In genomic region chr10:3812141-3812540, GRCh38 we compare ENCODE assay signal across 11 cellular contexts. TPM values are rescaled to one million over a fixed set of nuclear protein-coding genes. Genes with fewer than 3 reads are reported as not detected.
DNase-seq lines count a peak whose midpoint lies in the region; ATAC-seq, FAIRE-seq and TF ChIP-seq lines count a peak whose summit lies in the region.
"Had no signal": no experiment of that assay in that cellular context is flagged by ENCODE, and none has a peak within 500 bp of the region (broad histone marks: within the 10 kb centered on the region; RNA-seq: fewer than 3 reads in every experiment).

No MANE protein-coding gene starts in this region.

- SMC1A ChIA-PET in GM12878 (lab: Charles Lee; ENCODE audit: uncharacterized antibody, unreplicated experiment), result interaction anchor here (0.6 to 16.8 kb wide), 17 partner anchors 18 to 234 kb away, joined by 3 to 280 read pairs (median 5); partner anchors contain the start of gene KLF6

- peaks cover 2% of the 10 kb centered on the region for H3K36me3 Mint-ChIP-seq in T-helper 2 cell treated with Interferon-gamma antibody and Interleukin-4, amounts not matched to agents 5 μg/mL and 100 μg/mL, for 36 hours (ENCODE audit: low read depth)
- H3K36me3 Mint-ChIP-seq: T-cell had no signal

- H3K4me1 ChIP-seq in GM12878 (ENCODE audit: control insufficient read depth, insufficient read depth, low read length) (peaks cover 34% of the 10 kb centered on the region), right lobe of liver (peaks cover 0 to 37% (median 16%) of the 10 kb centered on the region in 4 donors), thoracic aorta (ENCODE audit: control insufficient read depth in 1 of 2, low read depth in 2 of 2) (peaks cover 35 to 55% of the 10 kb centered on the region in 2 donors)

- CTCF ChIA-PET in GM12878 (lab: Yijun Ruan, JAX), result interaction anchor here (0.8 to 2.8 kb wide), 8 partner anchors 12 to 63 kb away, joined by 3 to 18 read pairs (median 6); partner anchors contain the start of gene KLF6

- 85% methylated on average over 7 of the region's 7 CpGs for WGBS in GM12878 (ENCODE audit: insufficient coverage, insufficient replicate concordance, low lambda C conversion rate, missing lambda C conversion rate)
- WGBS in right lobe of liver (ENCODE audit: insufficient coverage, low coverage, low lambda C conversion rate, missing lambda C conversion rate), result 93% methylated on average over 7 of the region's 7 CpGs

- no TSS peak for BruUV-seq in GM12878 (replicated peaks; lab: Mats Ljungman, UMichigan)

- H3K4me2 ChIP-seq in GM12878 (ENCODE audit: control insufficient read depth, insufficient read depth), result peak overlapping the region; percentile 53; the same call in 1 of the 2 replicates

- no peak for FAIRE-seq in GM12878 (lab: Jason Lieb, UNC)
- FAIRE-seq: A204.1 had no signal

- in situ Hi-C loops in GM12878 (cut with MboI), result no loop called here

- H3K27ac Mint-ChIP-seq in T-helper 2 cell treated with Interferon-gamma antibody and Interleukin-4, amounts not matched to agents 5 μg/mL and 100 μg/mL, for 36 hours, result peak overlapping the region; percentile 98

- peak overlapping the region; percentile 82 for H3K27ac ChIP-seq in GM12878 (ENCODE audit: control insufficient read depth, insufficient read depth)
- peak overlapping the region; percentile 84 to 100 (median 94) for H3K27ac ChIP-seq in right lobe of liver
- peak overlapping the region; percentile 89 for H3K27ac ChIP-seq in thoracic aorta

- ATAC-seq in GM12878 (no peak), right lobe of liver (no peak), thoracic aorta (ENCODE audit: insufficient number of reproducible peaks, low FRiP score, low read depth) (no peak)

- no peaks in the 10 kb centered on the region for H4K20me1 ChIP-seq in GM12878 (ENCODE audit: control insufficient read depth, insufficient read depth)

- H3K9me3 ChIP-seq in GM12878 (replicated peaks; ENCODE audit: control insufficient read depth, insufficient read depth, low read length), result no peaks in the 10 kb centered on the region; the same call in 2 of the 3 replicates
- no peaks in the 10 kb centered on the region for H3K9me3 ChIP-seq in right lobe of liver
- H3K9me3 ChIP-seq in thoracic aorta, result no peaks in the 10 kb centered on the region

- peak overlapping the region; percentile 71 for H3K4me3 Mint-ChIP-seq in T-helper 2 cell treated with Interferon-gamma antibody and Interleukin-4, amounts not matched to agents 5 μg/mL and 100 μg/mL, for 36 hours

- no peak for DNase-seq in T-helper 2 cell treated with Interferon-gamma antibody and Interleukin-4, amounts not matched to agents 5 μg/mL and 100 μg/mL, for 36 hours (ENCODE audit: low spot score)
- no peak for DNase-seq in T-helper 2 cell
- no peak for DNase-seq in GM12878 (ENCODE audit: low read depth, low spot score)
- DNase-seq in right lobe of liver, result no peak
- no peak for DNase-seq in thoracic aorta (ENCODE audit: low spot score)
- no peak for DNase-seq in NCI-H1694 treated with DMSO at 0.1 percent for 48 hours (lab: John Stamatoyannopoulos, UW)
- DNase-seq in foreskin fibroblast, result no peak
- no peak for DNase-seq in SKM-1 (lab: John Stamatoyannopoulos, UW; ENCODE audit: unreplicated experiment)
- DNase-seq: NCI-H226 had no signal

- RAD21 ChIA-PET in GM12878 (lab: Charles Lee; ENCODE audit: unreplicated experiment), result interaction anchor here (1.1 to 6.4 kb wide), 8 partner anchors 18 to 68 kb away, joined by 4 to 83 read pairs (median 45); partner anchors contain the start of gene KLF6

- H3K27me3 Mint-ChIP-seq in T-helper 2 cell treated with Interferon-gamma antibody and Interleukin-4, amounts not matched to agents 5 μg/mL and 100 μg/mL, for 36 hours (ENCODE audit: low read depth), result no peaks in the 10 kb centered on the region
- H3K27me3 Mint-ChIP-seq: T-cell had no signal

- POLR2A ChIA-PET in GM12878 (lab: Charles Lee), result interaction anchor here (1.1 to 4.6 kb wide), 8 partner anchors 17 to 54 kb away, joined by 3 to 54 read pairs (median 16); partner anchors contain the start of gene KLF6

- H3K4me3 ChIP-seq in GM12878 (no peak overlapping the region), right lobe of liver (no peak overlapping the region), thoracic aorta (no peak overlapping the region), foreskin fibroblast (ENCODE audit: low read depth in 1 of 2, low read length in 2 of 2) (no peak overlapping the region)

- TF ChIP-seq CTCF in GM12878 (IDR thresholded peaks at IDR 0.05 in 2 of 3, conservative IDR thresholded peaks at IDR 0.05 in 1 of 3; ENCODE audit: control insufficient read depth in 2 of 3, extremely low read depth in 1 of 3, insufficient read depth in 1 of 3, low read depth in 3 of 3, low read length in 3 of 3), result no peak
- no peak for TF ChIP-seq CTCF in right lobe of liver (IDR thresholded peaks at IDR 0.05)
- TF ChIP-seq CTCF in thoracic aorta (IDR thresholded peaks at IDR 0.05), result no peak
- no peak for TF ChIP-seq CTCF in foreskin fibroblast (IDR thresholded peaks at IDR 0.05; ENCODE audit: low read depth, low read length)

- H3K4me1 Mint-ChIP-seq in T-helper 2 cell treated with Interferon-gamma antibody and Interleukin-4, amounts not matched to agents 5 μg/mL and 100 μg/mL, for 36 hours (ENCODE audit: low read depth), result peaks cover 64% of the 10 kb centered on the region

- peak overlapping the region; percentile 55; the same call in 1 of the 2 replicates for H2AFZ ChIP-seq in GM12878 (ENCODE audit: control insufficient read depth, low read depth, low read length)

- TF ChIP-seq POLR2A in GM12878 (IDR thresholded peaks at IDR 0.05; ENCODE audit: low read depth, low read length) (no peak), right lobe of liver (IDR thresholded peaks at IDR 0.05) (no peak)

- peak overlapping the region; percentile 11; the same call in 1 of the 2 replicates for H3K9ac ChIP-seq in GM12878 (ENCODE audit: control insufficient read depth, insufficient read depth, low read length)

- H3K79me2 ChIP-seq in GM12878 (ENCODE audit: control insufficient read depth, insufficient read depth, low read length), result no peaks in the 10 kb centered on the region

- intact Hi-C loops in GM12878 (cut with micrococcal nuclease; ENCODE audit: unreplicated experiment), result no loop called here
- intact Hi-C loops in right lobe of liver (cut with DNase I), result no loop called here

- no peak for TF ChIP-seq RAD21 in GM12878 (IDR thresholded peaks at IDR 0.05; ENCODE audit: insufficient read depth, low read depth, low read length)

- no peaks in the 10 kb centered on the region for H3K9me3 Mint-ChIP-seq in T-helper 2 cell treated with Interferon-gamma antibody and Interleukin-4, amounts not matched to agents 5 μg/mL and 100 μg/mL, for 36 hours
- H3K9me3 Mint-ChIP-seq: T-cell had no signal

- no peak for TF ChIP-seq EP300 in GM12878 (IDR thresholded peaks at IDR 0.05; ENCODE audit: borderline replicate concordance in 1 of 2, control insufficient read depth in 1 of 2, low read depth in 2 of 2, low read length in 2 of 2)

- no peaks in the 10 kb centered on the region for H3K36me3 ChIP-seq in GM12878 (ENCODE audit: control insufficient read depth in 2 of 2, insufficient read depth in 2 of 2, low read length in 1 of 2)
- H3K36me3 ChIP-seq in right lobe of liver, result no peaks in the 10 kb centered on the region
- H3K36me3 ChIP-seq in thoracic aorta, result no peaks in the 10 kb centered on the region

- H3K27me3 ChIP-seq in GM12878 (replicated peaks in 1 of 2; ENCODE audit: control insufficient read depth in 2 of 2, insufficient read depth in 2 of 2, low read length in 1 of 2) (no peaks in the 10 kb centered on the region), right lobe of liver (no peaks in the 10 kb centered on the region), thoracic aorta (replicated peaks; ENCODE audit: insufficient read depth) (no peaks in the 10 kb centered on the region)

TF ChIP-seq in GM12878, 131 proteins besides CTCF, POLR2A, EP300 and RAD21 (continues in another document):
- no peak for TF ChIP-seq SMAD1 (IDR thresholded peaks at IDR 0.05; ENCODE audit: low read depth, partially characterized antibody)
- TF ChIP-seq E2F8 (IDR thresholded peaks at IDR 0.05; ENCODE audit: low read depth, partially characterized antibody), result no peak
- TF ChIP-seq YY1 (IDR thresholded peaks at IDR 0.05; ENCODE audit: low read depth, low read length), result no peak

RNA-seq across cellular contexts. Expression of gene KLF6, which starts 27.1 kb away (rescaled TPM):
- total RNA-seq in GM12878 (2013; cell fraction: nucleolus; rRNA removed), result 102 and 109 TPM in 2 replicates
- total RNA-seq in GM12878 (2014; rRNA removed) (17.6 and 19.9 TPM in 2 replicates), GM12878 (2014; rRNA removed; fragmentation: Illumina TruSeq; extraction: Trizol) (16.1 and 16.2 TPM in 2 replicates), GM12878 (2021) (42.1 and 47.3 TPM in 2 replicates), right lobe of liver (10 to 100 TPM; 25.2 to 86.4 (median 75.2) TPM), thoracic aorta (100 to 1,000 TPM; 170 to 201 TPM)
- 25.2 TPM for polyA plus RNA-seq in GM12878 (2011; ENCODE audit: low read depth)
- polyA plus RNA-seq in GM12878 (2011; rRNA removed) (31.5 and 32.0 TPM in 2 replicates), GM12878 (2014; fragmentation: Illumina TruSeq; extraction: Trizol) (21.6 and 26.4 TPM in 2 replicates), GM12878 (2014; fragmentation: Nextera tagmentation; extraction: Ambion mirVana) (10 to 100 TPM in 1 of 2 experiments, 1 to 10 TPM in 1; 7.4 to 15.4 TPM), GM12878 (2014; rRNA removed) (20.2 and 25.4 TPM in 2 replicates), GM12878 (2016; fragmentation: Nextera tagmentation; extraction: Ambion mirVana) (10 to 100 TPM; 48.6 to 54.1 TPM)
- 29.9 and 31.3 TPM in 2 replicates for polyA plus RNA-seq in GM12878 (2011; cell fraction: cytosol; rRNA removed)
- 60.5 and 74.6 TPM in 2 replicates for polyA plus RNA-seq in GM12878 (2011; cell fraction: nucleus; rRNA removed)
- polyA plus RNA-seq in GM12878 (2012), result 49.8 and 49.9 TPM in 2 replicates
- polyA minus RNA-seq in GM12878 (2011; rRNA and poly(A)+ RNA removed), result 78.3 and 96.8 TPM in 2 replicates
- polyA minus RNA-seq in GM12878 (2011; cell fraction: cytosol; rRNA and poly(A)+ RNA removed), result 15.2 and 23.9 TPM in 2 replicates
- polyA minus RNA-seq in GM12878 (2011; cell fraction: nucleus; rRNA and poly(A)+ RNA removed), result 201 and 273 TPM in 2 replicates
